ENCODE assay signal across 25 cellular contexts in the genomic region with DNA sequence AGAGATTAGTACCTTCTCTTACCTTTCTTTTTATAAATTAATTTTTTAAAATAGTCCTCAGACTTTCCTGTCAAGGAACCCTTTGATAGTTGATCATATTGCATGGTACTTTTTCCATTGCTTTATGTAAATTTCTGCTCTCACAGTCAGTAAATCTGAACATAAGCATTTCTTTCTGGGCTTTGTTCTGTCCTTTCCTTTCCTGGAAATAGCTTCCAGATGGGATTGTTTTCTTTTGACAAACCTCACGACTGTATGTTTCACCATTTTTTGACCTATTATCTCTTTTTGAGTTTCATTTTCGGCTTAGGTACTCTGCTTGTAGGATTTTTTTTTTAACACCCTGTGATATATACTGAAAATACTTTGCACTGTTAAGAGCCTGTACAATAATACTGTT. TPM values are rescaled to one million over a fixed set of nuclear protein-coding genes. Genes with fewer than 3 reads are reported as not detected.
DNase-seq lines count a peak whose midpoint lies in the region; ATAC-seq and TF ChIP-seq lines count a peak whose summit lies in the region.
"Had no signal": no experiment of that assay in that cellular context is flagged by ENCODE, and none has a peak within 500 bp of the region (broad histone marks: within the 10 kb centered on the region; RNA-seq: fewer than 3 reads in every experiment).

No MANE protein-coding gene starts in this region.

- no peaks in the 10 kb centered on the region for H3K9me3 Mint-ChIP-seq in stimulated activated naive CD8-positive, alpha-beta T cell treated with anti-CD3 and anti-CD28 coated beads, Interleukin-15, Interleukin-2, amounts not matched to agents 100 ng/mL and 50 ng/mL, for 24 hours
- no peaks in the 10 kb centered on the region for H3K9me3 Mint-ChIP-seq in immature natural killer cell
- H3K9me3 Mint-ChIP-seq: activated CD4-positive, alpha-beta T cell treated with anti-CD3 and anti-CD28 coated beads, Interleukin-2, amount 10 ng/mL, durations not matched to agents 24 days and 14 days; activated naive CD8-positive, alpha-beta T cell treated with anti-CD3 and anti-CD28 coated beads, Interleukin-2, amount 50 U/mL, for 24 hours; GM23338 had no signal

- no peak for DNase-seq in stimulated activated naive CD8-positive, alpha-beta T cell treated with anti-CD3 and anti-CD28 coated beads, Interleukin-15, Interleukin-2, amounts not matched to agents 100 U/mL and 50 U/mL, for 24 hours
- peak; percentile 41 for DNase-seq in dedifferentiated amniotic fluid mesenchymal stem cell (ENCODE audit: extremely low spot score)
- DNase-seq in immature natural killer cell: no peak
- no peak for DNase-seq in tibial artery
- DNase-seq in substantia nigra (lab: John Stamatoyannopoulos, UW): no peak
- DNase-seq in NCI-H510A (lab: John Stamatoyannopoulos, UW): no peak
- DNase-seq in anterior cingulate cortex (lab: John Stamatoyannopoulos, UW): no peak
- DNase-seq: activated CD4-positive, alpha-beta T cell treated with anti-CD3 and anti-CD28 coated beads, Interleukin-2, amount 10 ng/mL, durations not matched to agents 24 days and 14 days; activated CD8-positive, alpha-beta memory T cell treated with anti-CD3 and anti-CD28 coated beads, Interleukin-2, amount 50 U/mL, for 4 hours; activated effector memory CD4-positive, alpha-beta T cell treated with Interleukin-2 at 50 U/mL for 16 hours; activated naive CD8-positive, alpha-beta T cell treated with anti-CD3 and anti-CD28 coated beads, Interleukin-2, amount 50 U/mL, for 24 hours; dorsolateral prefrontal cortex; NCI-H1694; NCI-H345; occipital lobe; SHP77 treated with DMSO at 0.1 percent for 48 hours; stimulated activated CD4-positive, alpha-beta T cell treated with anti-CD3 and anti-CD28 coated beads, Interleukin-12 subunit alpha, Interleukin-12 subunit beta, amount 100 ng/mL, for 4 hours; stimulated activated CD8-positive, alpha-beta memory T cell treated with anti-CD3 and anti-CD28 coated beads, Interleukin-4, amount 100 ng/mL, for 48 hours had no signal

- H3K4me3 Mint-ChIP-seq in stimulated activated naive CD8-positive, alpha-beta T cell treated with anti-CD3 and anti-CD28 coated beads, Interleukin-15, Interleukin-2, amounts not matched to agents 100 ng/mL and 50 ng/mL, for 24 hours: no peak overlapping the region
- peak overlapping the region in 2 of 5 donors; percentile 33 to 53 for H3K4me3 Mint-ChIP-seq in immature natural killer cell
- H3K4me3 Mint-ChIP-seq: activated CD4-positive, alpha-beta T cell treated with anti-CD3 and anti-CD28 coated beads, Interleukin-2, amount 10 ng/mL, durations not matched to agents 24 days and 14 days; activated naive CD8-positive, alpha-beta T cell treated with anti-CD3 and anti-CD28 coated beads, Interleukin-2, amount 50 U/mL, for 24 hours; CD14-positive monocyte; GM23338 had no signal

- no peaks in the 10 kb centered on the region for H3K27me3 Mint-ChIP-seq in stimulated activated naive CD8-positive, alpha-beta T cell treated with anti-CD3 and anti-CD28 coated beads, Interleukin-15, Interleukin-2, amounts not matched to agents 100 ng/mL and 50 ng/mL, for 24 hours
- H3K27me3 Mint-ChIP-seq in immature natural killer cell (ENCODE audit: low read depth in 3 of 3): no peaks in the 10 kb centered on the region
- H3K27me3 Mint-ChIP-seq: activated naive CD8-positive, alpha-beta T cell treated with anti-CD3 and anti-CD28 coated beads, Interleukin-2, amount 50 U/mL, for 24 hours had no signal

- peaks cover 18% of the 10 kb centered on the region for H3K4me1 Mint-ChIP-seq in stimulated activated naive CD8-positive, alpha-beta T cell treated with anti-CD3 and anti-CD28 coated beads, Interleukin-15, Interleukin-2, amounts not matched to agents 100 ng/mL and 50 ng/mL, for 24 hours (ENCODE audit: low read depth)
- H3K4me1 Mint-ChIP-seq in immature natural killer cell: peaks cover 57 to 71% of the 10 kb centered on the region in 2 donors

- H3K27ac Mint-ChIP-seq in stimulated activated naive CD8-positive, alpha-beta T cell treated with anti-CD3 and anti-CD28 coated beads, Interleukin-15, Interleukin-2, amounts not matched to agents 100 ng/mL and 50 ng/mL, for 24 hours: peak overlapping the region; percentile 5
- H3K27ac Mint-ChIP-seq in immature natural killer cell: peak overlapping the region in 5 of 6 donors; percentile 62 to 89 (median 80)
- H3K27ac Mint-ChIP-seq: activated CD4-positive, alpha-beta T cell treated with anti-CD3 and anti-CD28 coated beads, Interleukin-2, amount 10 ng/mL, durations not matched to agents 24 days and 14 days; activated naive CD8-positive, alpha-beta T cell treated with anti-CD3 and anti-CD28 coated beads, Interleukin-2, amount 50 U/mL, for 24 hours; CD14-positive monocyte; GM23338 had no signal

- H3K4me1 ChIP-seq in tibial artery: peaks cover 0 to 100% (median 52%) of the 10 kb centered on the region in 4 donors

- no peaks in the 10 kb centered on the region for H3K27me3 ChIP-seq in tibial artery
- H3K27me3 ChIP-seq: dorsolateral prefrontal cortex, suprapubic skin had no signal

- no peak for TF ChIP-seq CTCF in tibial artery (IDR thresholded peaks at IDR 0.05)

- ATAC-seq in stimulated activated naive CD8-positive, alpha-beta T cell treated with anti-CD3 and anti-CD28 coated beads, Interleukin-15, Interleukin-2, amounts not matched to agents 100 U/mL and 50 U/mL, for 24 hours: no peak
- ATAC-seq: activated naive CD8-positive, alpha-beta T cell treated with anti-CD3 and anti-CD28 coated beads, Interleukin-2, amount 50 U/mL, for 24 hours; GM23338; K562; left lobe of liver had no signal

- no peak overlapping the region for H3K4me3 ChIP-seq in tibial artery
- H3K4me3 ChIP-seq: dorsolateral prefrontal cortex, GM23338, K562, suprapubic skin had no signal

- H3K9me3 ChIP-seq in tibial artery: no peaks in the 10 kb centered on the region
- H3K9me3 ChIP-seq: suprapubic skin had no signal

- intact Hi-C loops in tibial artery (cut with DNase I; ENCODE audit: low total_unique reads): no loop called here

- no peaks in the 10 kb centered on the region for H3K36me3 Mint-ChIP-seq in stimulated activated naive CD8-positive, alpha-beta T cell treated with anti-CD3 and anti-CD28 coated beads, Interleukin-15, Interleukin-2, amounts not matched to agents 100 ng/mL and 50 ng/mL, for 24 hours (ENCODE audit: low read depth)
- peaks cover 0 to 4% (median 3%) of the 10 kb centered on the region in 3 donors for H3K36me3 Mint-ChIP-seq in immature natural killer cell

- H3K27ac ChIP-seq in tibial artery (peak overlapping the region; percentile 11 to 73), substantia nigra (ENCODE audit: low read depth, low read length, poor library complexity, severe bottlenecking) (no peak overlapping the region)
- H3K27ac ChIP-seq: epithelial cell of prostate, suprapubic skin had no signal

- no peaks in the 10 kb centered on the region for H3K36me3 ChIP-seq in tibial artery
- H3K36me3 ChIP-seq: suprapubic skin had no signal

RNA-seq across cellular contexts. Expression of gene UTRN, which starts 32.6 kb away (rescaled TPM):
- polyA plus RNA-seq in immature natural killer cell: 100 to 1,000 TPM in 1 of 3 donors, 10 to 100 TPM in 2; 40.5 to 261 (median 67.6) TPM
